Comparison of ENCODE assay signal across 7 cellular contexts in the genomic region with DNA sequence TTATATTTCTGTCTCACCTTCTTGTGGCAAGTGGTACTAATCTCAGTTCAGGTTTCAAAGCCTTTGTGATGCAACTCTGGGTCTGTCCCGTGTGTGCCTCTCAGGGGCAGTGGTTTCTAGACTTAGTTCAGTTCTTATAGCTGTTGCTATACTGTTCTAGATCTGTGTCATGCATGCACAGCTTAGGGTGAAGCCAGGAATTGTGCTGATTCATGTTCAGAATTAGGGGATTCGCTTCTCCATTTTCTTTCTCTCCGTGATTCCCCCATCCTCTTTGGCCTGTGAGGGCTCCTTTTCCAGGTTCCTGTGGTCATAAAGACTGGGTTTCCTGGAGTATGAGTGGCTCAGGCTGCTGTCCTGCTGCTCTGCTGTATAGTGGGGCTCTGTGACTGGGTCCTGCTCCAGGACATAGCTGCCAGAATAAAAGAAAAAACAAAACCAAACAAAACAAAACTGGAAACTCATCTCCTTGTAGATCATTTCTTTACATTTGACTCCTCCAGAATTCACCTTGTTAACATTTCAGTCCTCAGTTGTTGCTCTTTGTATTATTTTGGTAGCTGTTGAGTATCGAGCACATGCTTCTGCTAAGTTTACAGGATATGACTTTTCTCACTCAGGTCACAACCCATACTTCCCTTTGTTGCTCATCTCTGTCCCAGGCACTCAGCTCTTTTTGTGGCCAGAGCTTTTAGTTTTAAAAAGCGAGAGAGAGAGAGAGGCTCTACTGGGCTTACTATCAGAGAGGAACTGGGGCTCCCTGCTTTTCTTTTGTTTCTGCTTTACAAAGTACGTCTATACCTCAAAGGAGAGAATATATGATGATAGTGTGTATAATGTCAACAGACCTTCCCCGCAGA. TPM values are rescaled to one million over a fixed set of nuclear protein-coding genes. Genes with fewer than 3 reads are reported as not detected.
DNase-seq lines count a peak whose midpoint lies in the region; ATAC-seq, FAIRE-seq and TF ChIP-seq lines count a peak whose summit lies in the region.

No MANE protein-coding gene starts in this region.

- peaks cover 22% of the 10 kb centered on the region for H3K9me3 Mint-ChIP-seq in activated naive CD8-positive, alpha-beta T cell treated with anti-CD3 and anti-CD28 coated beads for 36 hours
- no peaks in the 10 kb centered on the region for H3K9me3 Mint-ChIP-seq in stimulated activated effector memory CD8-positive, alpha-beta T cell treated with anti-CD3 and anti-CD28 coated beads, Interleukin-12 subunit alpha, Interleukin-12 subunit beta, amount 100 ng/mL, for 72 hours

- no peaks in the 10 kb centered on the region for H3K27me3 Mint-ChIP-seq in activated naive CD8-positive, alpha-beta T cell treated with anti-CD3 and anti-CD28 coated beads for 36 hours

- no peak for TF ChIP-seq CTCF in D721Med (IDR thresholded peaks at IDR 0.05; ENCODE audit: insufficient read depth, missing control alignments)

- peaks cover 52% of the 10 kb centered on the region for H3K4me1 Mint-ChIP-seq in activated naive CD8-positive, alpha-beta T cell treated with anti-CD3 and anti-CD28 coated beads for 36 hours
- peaks cover 28% of the 10 kb centered on the region for H3K4me1 Mint-ChIP-seq in stimulated activated effector memory CD8-positive, alpha-beta T cell treated with anti-CD3 and anti-CD28 coated beads, Interleukin-12 subunit alpha, Interleukin-12 subunit beta, amount 100 ng/mL, for 72 hours

- peak overlapping the region; percentile 73 for H3K4me3 Mint-ChIP-seq in activated naive CD8-positive, alpha-beta T cell treated with anti-CD3 and anti-CD28 coated beads for 36 hours
- H3K4me3 Mint-ChIP-seq in stimulated activated effector memory CD8-positive, alpha-beta T cell treated with anti-CD3 and anti-CD28 coated beads, Interleukin-12 subunit alpha, Interleukin-12 subunit beta, amount 100 ng/mL, for 72 hours: peak overlapping the region; percentile 63

- no peak for FAIRE-seq in D721Med (lab: Jason Lieb, UNC)

- ATAC-seq in GM18858 (IDR thresholded peaks at IDR 0.05; ENCODE audit: unreplicated experiment): peak; percentile 93
- peak; percentile 93 for ATAC-seq in HG02642 (IDR thresholded peaks at IDR 0.05; ENCODE audit: poor library complexity, unreplicated experiment)
- peak; percentile 97 for ATAC-seq in stimulated activated effector memory CD8-positive, alpha-beta T cell treated with anti-CD3 and anti-CD28 coated beads, Interleukin-12 subunit alpha, Interleukin-12 subunit beta, amount 100 ng/mL, for 72 hours

- H3K36me3 Mint-ChIP-seq in activated naive CD8-positive, alpha-beta T cell treated with anti-CD3 and anti-CD28 coated beads for 36 hours: peaks cover 50% of the 10 kb centered on the region
- no peaks in the 10 kb centered on the region for H3K36me3 Mint-ChIP-seq in stimulated activated effector memory CD8-positive, alpha-beta T cell treated with anti-CD3 and anti-CD28 coated beads, Interleukin-12 subunit alpha, Interleukin-12 subunit beta, amount 100 ng/mL, for 72 hours

- peak overlapping the region; percentile 85 for H3K27ac Mint-ChIP-seq in activated naive CD8-positive, alpha-beta T cell treated with anti-CD3 and anti-CD28 coated beads for 36 hours
- peak overlapping the region; percentile 93 for H3K27ac Mint-ChIP-seq in stimulated activated effector memory CD8-positive, alpha-beta T cell treated with anti-CD3 and anti-CD28 coated beads, Interleukin-12 subunit alpha, Interleukin-12 subunit beta, amount 100 ng/mL, for 72 hours

- peak; percentile 10 for DNase-seq in NAMALWA (ENCODE audit: low spot score)
- peak; percentile 58 for DNase-seq in activated naive CD8-positive, alpha-beta T cell treated with anti-CD3 and anti-CD28 coated beads for 36 hours
- DNase-seq in iris pigment epithelial cell (ENCODE audit: low read depth): peak; percentile 80
- DNase-seq in stimulated activated effector memory CD8-positive, alpha-beta T cell treated with anti-CD3 and anti-CD28 coated beads, Interleukin-12 subunit alpha, Interleukin-12 subunit beta, amount 100 ng/mL, for 72 hours (ENCODE audit: low spot score in 2 of 2): peak; percentile 9 to 76
- DNase-seq in D721Med (ENCODE audit: insufficient read length, low spot score): no peak

RNA-seq across cellular contexts. Expression of a gene that starts 34.2 kb away (rescaled TPM):
- total RNA-seq in activated naive CD8-positive, alpha-beta T cell treated with anti-CD3 and anti-CD28 coated beads for 36 hours: 10 to 100 TPM; 20.6 to 21.3 TPM
